ENCODE assay signal across 1 cellular context in the genomic region with DNA sequence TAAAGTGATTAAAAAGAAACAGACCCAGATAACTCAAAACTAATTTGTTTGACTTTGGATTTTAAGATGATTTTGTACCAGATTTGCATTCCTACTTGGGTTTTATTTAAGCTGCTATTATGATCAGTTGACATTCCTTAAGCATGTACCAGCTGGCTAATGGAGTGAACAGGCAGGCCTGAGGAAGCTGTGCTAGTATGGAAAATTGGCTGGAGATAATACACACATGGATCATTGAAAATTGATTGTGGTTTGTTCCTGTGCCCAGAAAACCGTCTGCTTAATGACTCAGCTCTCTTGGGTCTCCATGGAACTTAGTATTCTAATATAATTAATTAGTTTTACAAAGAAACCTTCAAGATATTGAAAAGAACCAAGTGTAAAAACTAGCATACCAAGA.
A peak's percentile ranks its signal among the peaks of the same experiment; 100 is the strongest.
TF ChIP-seq lines count a peak whose summit lies in the region.

No MANE protein-coding gene starts in this region.

TF ChIP-seq in SK-N-SH, 30 proteins besides CTCF, POLR2A, EP300 and RAD21 (continued from another document):
- TF ChIP-seq, protein P1, sequence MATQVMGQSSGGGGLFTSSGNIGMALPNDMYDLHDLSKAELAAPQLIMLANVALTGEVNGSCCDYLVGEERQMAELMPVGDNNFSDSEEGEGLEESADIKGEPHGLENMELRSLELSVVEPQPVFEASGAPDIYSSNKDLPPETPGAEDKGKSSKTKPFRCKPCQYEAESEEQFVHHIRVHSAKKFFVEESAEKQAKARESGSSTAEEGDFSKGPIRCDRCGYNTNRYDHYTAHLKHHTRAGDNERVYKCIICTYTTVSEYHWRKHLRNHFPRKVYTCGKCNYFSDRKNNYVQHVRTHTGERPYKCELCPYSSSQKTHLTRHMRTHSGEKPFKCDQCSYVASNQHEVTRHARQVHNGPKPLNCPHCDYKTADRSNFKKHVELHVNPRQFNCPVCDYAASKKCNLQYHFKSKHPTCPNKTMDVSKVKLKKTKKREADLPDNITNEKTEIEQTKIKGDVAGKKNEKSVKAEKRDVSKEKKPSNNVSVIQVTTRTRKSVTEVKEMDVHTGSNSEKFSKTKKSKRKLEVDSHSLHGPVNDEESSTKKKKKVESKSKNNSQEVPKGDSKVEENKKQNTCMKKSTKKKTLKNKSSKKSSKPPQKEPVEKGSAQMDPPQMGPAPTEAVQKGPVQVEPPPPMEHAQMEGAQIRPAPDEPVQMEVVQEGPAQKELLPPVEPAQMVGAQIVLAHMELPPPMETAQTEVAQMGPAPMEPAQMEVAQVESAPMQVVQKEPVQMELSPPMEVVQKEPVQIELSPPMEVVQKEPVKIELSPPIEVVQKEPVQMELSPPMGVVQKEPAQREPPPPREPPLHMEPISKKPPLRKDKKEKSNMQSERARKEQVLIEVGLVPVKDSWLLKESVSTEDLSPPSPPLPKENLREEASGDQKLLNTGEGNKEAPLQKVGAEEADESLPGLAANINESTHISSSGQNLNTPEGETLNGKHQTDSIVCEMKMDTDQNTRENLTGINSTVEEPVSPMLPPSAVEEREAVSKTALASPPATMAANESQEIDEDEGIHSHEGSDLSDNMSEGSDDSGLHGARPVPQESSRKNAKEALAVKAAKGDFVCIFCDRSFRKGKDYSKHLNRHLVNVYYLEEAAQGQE (IDR thresholded peaks at IDR 0.05; ENCODE audit: low read depth, low read length), result no peak
- TF ChIP-seq ELF1 (IDR thresholded peaks at IDR 0.05), result no peak
- peak; percentile 71; the same call in 1 of the 2 replicates for TF ChIP-seq POLR2AphosphoS5 (IDR thresholded peaks at IDR 0.05; ENCODE audit: low read depth, low read length)
- peak; percentile 69 for TF ChIP-seq JUND (IDR thresholded peaks at IDR 0.05)
- TF ChIP-seq, protein P2, sequence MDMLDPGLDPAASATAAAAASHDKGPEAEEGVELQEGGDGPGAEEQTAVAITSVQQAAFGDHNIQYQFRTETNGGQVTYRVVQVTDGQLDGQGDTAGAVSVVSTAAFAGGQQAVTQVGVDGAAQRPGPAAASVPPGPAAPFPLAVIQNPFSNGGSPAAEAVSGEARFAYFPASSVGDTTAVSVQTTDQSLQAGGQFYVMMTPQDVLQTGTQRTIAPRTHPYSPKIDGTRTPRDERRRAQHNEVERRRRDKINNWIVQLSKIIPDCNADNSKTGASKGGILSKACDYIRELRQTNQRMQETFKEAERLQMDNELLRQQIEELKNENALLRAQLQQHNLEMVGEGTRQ (IDR thresholded peaks at IDR 0.05; ENCODE audit: borderline replicate concordance, low read depth, low read length), result no peak
- peak; percentile 67; the same call in 1 of the 2 replicates for TF ChIP-seq TEAD4 (IDR thresholded peaks at IDR 0.05; ENCODE audit: borderline replicate concordance, insufficient read depth)
- TF ChIP-seq FOSL2 (IDR thresholded peaks at IDR 0.05; ENCODE audit: borderline replicate concordance, low read depth), result peak; percentile 33; the same call in 1 of the 2 replicates
- no peak for TF ChIP-seq RCOR1 (IDR thresholded peaks at IDR 0.05; ENCODE audit: low read length)
- TF ChIP-seq NFIC (IDR thresholded peaks at IDR 0.05; ENCODE audit: borderline replicate concordance), result peak; percentile 90
- TF ChIP-seq, protein P3, sequence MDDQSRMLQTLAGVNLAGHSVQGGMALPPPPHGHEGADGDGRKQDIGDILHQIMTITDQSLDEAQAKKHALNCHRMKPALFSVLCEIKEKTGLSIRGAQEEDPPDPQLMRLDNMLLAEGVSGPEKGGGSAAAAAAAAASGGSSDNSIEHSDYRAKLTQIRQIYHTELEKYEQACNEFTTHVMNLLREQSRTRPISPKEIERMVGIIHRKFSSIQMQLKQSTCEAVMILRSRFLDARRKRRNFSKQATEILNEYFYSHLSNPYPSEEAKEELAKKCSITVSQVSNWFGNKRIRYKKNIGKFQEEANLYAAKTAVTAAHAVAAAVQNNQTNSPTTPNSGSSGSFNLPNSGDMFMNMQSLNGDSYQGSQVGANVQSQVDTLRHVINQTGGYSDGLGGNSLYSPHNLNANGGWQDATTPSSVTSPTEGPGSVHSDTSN (IDR thresholded peaks at IDR 0.05), result peak; percentile 80
